ENCODE assay signal across 8 cellular contexts in genomic region chr18:657311-657997, GRCh38. TPM values are rescaled to one million over a fixed set of nuclear protein-coding genes. Genes with fewer than 3 reads are reported as not detected.
A peak's percentile ranks its signal among the peaks of the same experiment; 100 is the strongest.
DNase-seq lines count a peak whose midpoint lies in the region; ATAC-seq and TF ChIP-seq lines count a peak whose summit lies in the region.

TSS of gene TYMS (plus strand) at chr18:657653. CDS start at chr18:657743, 90 bp downstream.

- no peaks in the 10 kb centered on the region for H3K27me3 ChIP-seq in kidney epithelial cell (ENCODE audit: control insufficient read depth, insufficient read depth, low read length)

- no peaks in the 10 kb centered on the region for H3K36me3 ChIP-seq in kidney epithelial cell (ENCODE audit: control insufficient read depth, insufficient read depth, low read length)

- TF ChIP-seq CTCF in cardiac fibroblast (IDR thresholded peaks at IDR 0.05; ENCODE audit: low read depth, low read length) (no peak), kidney epithelial cell (IDR thresholded peaks at IDR 0.05; ENCODE audit: insufficient read depth, low read length, poor library complexity, severe bottlenecking) (no peak)

- H3K4me3 ChIP-seq in cardiac fibroblast (replicated peaks in 1 of 2; ENCODE audit: low read depth in 2 of 2, low read length in 2 of 2), result peak within 1 kb of the TSS; percentile 83 to 95
- peak within 1 kb of the TSS; percentile 62 for H3K4me3 ChIP-seq in kidney epithelial cell (ENCODE audit: low read depth, low read length)

- peak; percentile 36 for ATAC-seq in GM18519 (IDR thresholded peaks at IDR 0.05; ENCODE audit: low FRiP score, unreplicated experiment)
- peak; percentile 36 for ATAC-seq in HG02973 (IDR thresholded peaks at IDR 0.05; ENCODE audit: unreplicated experiment)

- DNase-seq in AG08396 (ENCODE audit: low spot score) (peak; percentile 71), NCI-H146 (lab: John Stamatoyannopoulos, UW) (peak; percentile 96), SW 1271 (lab: John Stamatoyannopoulos, UW) (peak; percentile 19 to 67), cardiac fibroblast (ENCODE audit: low read depth in 2 of 2) (peak; percentile 47 to 50), kidney epithelial cell (ENCODE audit: low read depth) (peak; percentile 10)
- peak; percentile 39 to 50 for DNase-seq in stimulated activated CD4-positive, alpha-beta T cell treated with anti-CD3 and anti-CD28 coated beads, Interleukin-4, amount 100 ng/mL, for 48 hours (ENCODE audit: low read depth in 2 of 2)

RNA-seq across cellular contexts. Expression of gene TYMS, which starts in this region (rescaled TPM):
- total RNA-seq in kidney epithelial cell, result 22.1 and 22.7 TPM in 2 replicates

Comparison
In these comparisons a context has a peak if more than half of its experiments do, and no peak if none do; other contexts are left out.
1. Peak in every context shown above with its lines: DNase-seq, ATAC-seq and H3K4me3 ChIP-seq.
2. DNase-seq: peak in every context shown above with its lines; median percentile 96 in NCI-H146; 71 in AG08396; 48 in cardiac fibroblast; 44 in stimulated activated CD4-positive, alpha-beta T cell treated with anti-CD3 and anti-CD28 coated beads, Interleukin-4, amount 100 ng/mL, for 48 hours; 43 in SW 1271; 10 in kidney epithelial cell.